In the genomic region with DNA sequence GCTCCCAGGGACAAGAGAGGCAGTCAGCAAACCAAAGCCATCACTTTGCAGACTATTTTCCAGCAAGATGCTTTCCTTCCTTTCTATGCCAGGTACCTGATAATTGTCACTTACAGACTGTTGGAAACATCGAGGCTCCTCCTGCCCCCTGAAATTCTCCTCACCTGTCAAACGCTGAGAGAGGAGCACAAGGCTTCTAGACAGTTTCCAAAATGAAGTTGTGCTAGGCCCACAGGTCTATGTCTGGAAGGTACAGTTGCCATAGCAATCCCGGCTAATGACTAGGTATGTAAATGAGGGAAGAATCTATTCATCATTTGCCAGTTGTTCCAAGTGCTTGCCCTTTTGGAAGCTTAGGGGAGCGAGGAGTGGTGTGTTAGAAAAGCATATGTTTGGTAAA, we compare ENCODE assay signal across 14 cellular contexts.
DNase-seq lines count a peak whose midpoint lies in the region; TF ChIP-seq lines count a peak whose summit lies in the region.
"Had no signal": no experiment of that assay in that cellular context is flagged by ENCODE, and none has a peak within 500 bp of the region (broad histone marks: within the 10 kb centered on the region; RNA-seq: fewer than 3 reads in every experiment).

No MANE protein-coding gene starts in this region.

- DNase-seq in G401 (ENCODE audit: low spot score) (peak; percentile 29), NCI-H69 (lab: John Stamatoyannopoulos, UW) (peak; percentile 91), esophagus muscularis mucosa (ENCODE audit: extremely low spot score) (peak; percentile 45), iPS-NIHi7 (ENCODE audit: extremely low spot score) (no peak), glutamatergic neuron (no peak)
- no peak for DNase-seq in activated effector memory CD4-positive, alpha-beta T cell treated with Interleukin-2 at 50 U/mL for 16 hours
- DNase-seq: Calu3; CD4-positive, alpha-beta memory T cell; COR-L47; DMS53; DMS79 treated with DMSO at 0.1 percent for 48 hours; GOT3; HFFc6 had no signal

- H3K27me3 ChIP-seq in esophagus muscularis mucosa = no peaks in the 10 kb centered on the region

- WGBS in esophagus muscularis mucosa = 82% methylated on average over 4 of the region's 4 CpGs

- no peak overlapping the region for H3K4me3 ChIP-seq in esophagus muscularis mucosa
- H3K4me3 ChIP-seq: HAP-1 had no signal

- TF ChIP-seq EP300 in esophagus muscularis mucosa (IDR thresholded peaks at IDR 0.05) = no peak

- in situ Hi-C loops in G401 (cut with HindIII; ENCODE audit: low sequenced_read_pairs) = no loop called here

- H3K36me3 Mint-ChIP-seq in glutamatergic neuron (ENCODE audit: unreplicated experiment) = no peaks in the 10 kb centered on the region

- intact Hi-C loops in esophagus muscularis mucosa (cut with DNase I) = no loop called here

- no peaks in the 10 kb centered on the region for H3K9me3 Mint-ChIP-seq in glutamatergic neuron (ENCODE audit: unreplicated experiment)

- H3K27ac ChIP-seq in esophagus muscularis mucosa (replicated peaks in 1 of 4) = no peak overlapping the region

- peaks cover 1% of the 10 kb centered on the region for H3K27me3 Mint-ChIP-seq in glutamatergic neuron (ENCODE audit: unreplicated experiment)
- H3K27me3 Mint-ChIP-seq: CD4-positive, alpha-beta memory T cell had no signal

- H3K27ac Mint-ChIP-seq in glutamatergic neuron (ENCODE audit: unreplicated experiment) = no peak overlapping the region
- H3K27ac Mint-ChIP-seq: CD4-positive, alpha-beta memory T cell; HFFc6 had no signal

- peaks cover 3% of the 10 kb centered on the region for H3K4me1 Mint-ChIP-seq in glutamatergic neuron (ENCODE audit: low read depth, unreplicated experiment)
- H3K4me1 Mint-ChIP-seq: CD4-positive, alpha-beta memory T cell had no signal

- no peaks in the 10 kb centered on the region for H3K36me3 ChIP-seq in esophagus muscularis mucosa
- H3K36me3 ChIP-seq: HAP-1 had no signal

- H3K4me3 Mint-ChIP-seq in glutamatergic neuron (ENCODE audit: unreplicated experiment) = no peak overlapping the region
- H3K4me3 Mint-ChIP-seq: CD4-positive, alpha-beta memory T cell; HFFc6 had no signal

- TF ChIP-seq POLR2A in esophagus muscularis mucosa (IDR thresholded peaks at IDR 0.05; ENCODE audit: low read depth) = no peak

- TF ChIP-seq CTCF in esophagus muscularis mucosa (IDR thresholded peaks at IDR 0.05) = no peak
- TF ChIP-seq CTCF in glutamatergic neuron (IDR thresholded peaks at IDR 0.05; ENCODE audit: partially characterized antibody, unreplicated experiment) = no peak

- H3K4me1 ChIP-seq in esophagus muscularis mucosa = no peaks in the 10 kb centered on the region
- H3K4me1 ChIP-seq: HAP-1 had no signal

- H3K9me3 ChIP-seq in esophagus muscularis mucosa = peaks cover 0 to 4% (median under 1%) of the 10 kb centered on the region in 4 donors
- H3K9me3 ChIP-seq: HAP-1 had no signal

Comparison
In these comparisons a context has a peak if more than half of its experiments do, and no peak if none do; other contexts are left out.
1. DNase-seq: peak in G401 (single experiment), NCI-H69 (single experiment) and esophagus muscularis mucosa (single experiment); none in iPS-NIHi7 (single experiment), activated effector memory CD4-positive, alpha-beta T cell treated with Interleukin-2 at 50 U/mL for 16 hours (single experiment) and glutamatergic neuron (single experiment).